Comparison of ENCODE assay signal across 9 cellular contexts in the genomic region with DNA sequence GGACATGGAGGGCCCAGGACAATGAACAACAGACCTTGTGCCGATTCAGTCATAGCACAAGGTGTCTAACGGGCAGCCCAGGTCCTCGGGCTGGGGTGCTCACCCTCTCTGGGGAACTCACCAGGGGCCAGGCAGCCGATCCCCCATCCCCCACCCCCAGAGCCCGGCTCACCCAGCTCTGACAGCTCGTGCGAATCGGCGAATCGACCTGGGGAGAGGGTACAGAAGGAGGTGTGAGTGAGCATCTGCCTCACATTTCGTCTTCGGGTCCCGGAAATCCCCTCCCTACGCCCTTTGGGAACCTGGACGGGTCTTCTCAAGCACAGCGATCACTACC. TPM values are rescaled to one million over a fixed set of nuclear protein-coding genes. Genes with fewer than 3 reads are reported as not detected.
DNase-seq lines count a peak whose midpoint lies in the region; ATAC-seq, FAIRE-seq and TF ChIP-seq lines count a peak whose summit lies in the region.
"Had no signal": no experiment of that assay in that cellular context is flagged by ENCODE, and none has a peak within 500 bp of the region (broad histone marks: within the 10 kb centered on the region; RNA-seq: fewer than 3 reads in every experiment).

No MANE protein-coding gene starts in this region.

- no peaks in the 10 kb centered on the region for H3K27me3 ChIP-seq in CD8-positive, alpha-beta memory T cell (ENCODE audit: insufficient read depth, low read length, poor library complexity, severe bottlenecking)
- H3K27me3 ChIP-seq in mammary epithelial cell (ENCODE audit: insufficient read depth, low read length) (no peaks in the 10 kb centered on the region), mucosa of rectum (ENCODE audit: control insufficient read depth in 2 of 2, insufficient read depth in 2 of 2, low read length in 2 of 2) (no peaks in the 10 kb centered on the region)

- CTCF ChIA-PET in CD8-positive, alpha-beta memory T cell (lab: Charles Lee) = interaction anchor here (1.6 to 1.8 kb wide), 3 partner anchors 9 to 73 kb away, joined by 5 to 7 read pairs (median 7); no protein-coding TSS in a partner anchor
- CTCF ChIA-PET in mammary epithelial cell (lab: Charles Lee; ENCODE audit: low non-redundant PET) = no interaction called here

- WGBS in mammary epithelial cell (ENCODE audit: low coverage, missing lambda C conversion rate) = 12% methylated on average over 7 of the region's 16 CpGs

- peaks cover 29% of the 10 kb centered on the region for H3K79me2 ChIP-seq in mammary epithelial cell (ENCODE audit: insufficient read depth, low read length)

- peak overlapping the region; percentile 58 for H3K9ac ChIP-seq in mammary epithelial cell (ENCODE audit: insufficient read depth, low read length)
- peak overlapping the region; percentile 91 to 97 for H3K9ac ChIP-seq in mucosa of rectum (ENCODE audit: low read depth in 1 of 2, low read length in 2 of 2)

- H3K27me3 Mint-ChIP-seq in CD8-positive, alpha-beta memory T cell = peaks cover 0 to 4% of the 10 kb centered on the region in 2 donors

- in situ Hi-C loops in mammary epithelial cell (cut with MboI; ENCODE audit: low sequenced_read_pairs in 2 of 2) = no loop called here

- intact Hi-C loops in mammary epithelial cell (cut with micrococcal nuclease) = no loop called here
- intact Hi-C loops in posterior vena cava (cut with DNase I) = no loop called here

- H3K36me3 ChIP-seq in CD8-positive, alpha-beta memory T cell (ENCODE audit: insufficient read depth, low read length) = peaks cover 28% of the 10 kb centered on the region
- H3K36me3 ChIP-seq in mammary epithelial cell (ENCODE audit: insufficient read depth, low read length) (peaks cover 14% of the 10 kb centered on the region), mucosa of rectum (ENCODE audit: control insufficient read depth in 2 of 2, insufficient read depth in 2 of 2, low read length in 2 of 2) (peaks cover 24 to 25% of the 10 kb centered on the region in 2 donors)

- no peak for TF ChIP-seq CTCF in mammary epithelial cell (conservative IDR thresholded peaks at IDR 0.05 in 1 of 2, IDR thresholded peaks at IDR 0.05 in 1 of 2; ENCODE audit: extremely low read depth in 1 of 2, insufficient read depth in 1 of 2, low read depth in 1 of 2, low read length in 2 of 2)

- no peak for FAIRE-seq in RCC 7860 (lab: Jason Lieb, UNC)

- H3K9me3 ChIP-seq in CD8-positive, alpha-beta memory T cell (ENCODE audit: low read length) = no peaks in the 10 kb centered on the region
- H3K9me3 ChIP-seq in mammary epithelial cell (replicated peaks; ENCODE audit: insufficient read depth, low read length) (no peaks in the 10 kb centered on the region), mucosa of rectum (ENCODE audit: control insufficient read depth in 2 of 2, low read length in 2 of 2) (no peaks in the 10 kb centered on the region)

- H3K4me3 ChIP-seq in CD8-positive, alpha-beta memory T cell (ENCODE audit: low read length) = peak overlapping the region; percentile 97
- H3K4me3 ChIP-seq in mammary epithelial cell (replicated peaks in 1 of 3; ENCODE audit: insufficient read depth in 1 of 3, low read depth in 2 of 3, low read length in 3 of 3) = peak overlapping the region; percentile 66 to 92 (median 84)
- peak overlapping the region; percentile 98 for H3K4me3 ChIP-seq in mucosa of rectum (ENCODE audit: low read length in 2 of 2)

- peak overlapping the region; percentile 90 for H3K27ac ChIP-seq in CD8-positive, alpha-beta memory T cell (ENCODE audit: low read depth, low read length)
- H3K27ac ChIP-seq in mammary epithelial cell (ENCODE audit: insufficient read depth, low read depth, low read length) (peak overlapping the region; percentile 56), mucosa of rectum (ENCODE audit: low read depth in 2 of 2, low read length in 2 of 2) (peak overlapping the region; percentile 93 to 95)

- POLR2A ChIA-PET in CD8-positive, alpha-beta memory T cell (lab: Charles Lee) = interaction anchor here (1.3 to 2.2 kb wide), 2 partner anchors 13 to 70 kb away, joined by 8 to 13 read pairs; partner anchors contain the start of gene CRY2

- dilution Hi-C loops in mammary epithelial cell (cut with HindIII; ENCODE audit: low sequenced_read_pairs) = no loop called here

- H3K4me3 Mint-ChIP-seq in CD8-positive, alpha-beta memory T cell = peak overlapping the region; percentile 92 to 98 (median 96)

- peak overlapping the region; percentile 76 for H3K4me2 ChIP-seq in mammary epithelial cell (ENCODE audit: insufficient read depth, low read depth, low read length)

- no peaks in the 10 kb centered on the region for H3K9me3 Mint-ChIP-seq in CD8-positive, alpha-beta memory T cell

- no peaks in the 10 kb centered on the region for H4K20me1 ChIP-seq in mammary epithelial cell (ENCODE audit: insufficient read depth, low read length)

- peaks cover 46 to 72% (median 55%) of the 10 kb centered on the region in 3 donors for H3K4me1 Mint-ChIP-seq in CD8-positive, alpha-beta memory T cell

- DNase-seq in CD8-positive, alpha-beta memory T cell = no peak
- DNase-seq in mammary epithelial cell = no peak
- DNase-seq in NK-92 (lab: John Stamatoyannopoulos, UW; ENCODE audit: unreplicated experiment) = no peak
- DNase-seq in RCC 7860 (ENCODE audit: low spot score) = no peak
- no peak for DNase-seq in SHP77 treated with DMSO at 0.1 percent for 48 hours (lab: John Stamatoyannopoulos, UW)
- no peak for DNase-seq in posterior vena cava (ENCODE audit: low spot score)

- H3K27ac Mint-ChIP-seq in CD8-positive, alpha-beta memory T cell = peak overlapping the region; percentile 88 to 99 (median 98)

- peak overlapping the region; percentile 96 for H2AFZ ChIP-seq in mammary epithelial cell (ENCODE audit: low read depth, low read length)

- peak; percentile 2 for ATAC-seq in HG03342 (IDR thresholded peaks at IDR 0.05; ENCODE audit: unreplicated experiment)

- peaks cover 0 to 50% (median 0%) of the 10 kb centered on the region in 3 donors for H3K36me3 Mint-ChIP-seq in CD8-positive, alpha-beta memory T cell

- BruUV-seq in mammary epithelial cell (replicated peaks; lab: Mats Ljungman, UMichigan) = TSS peak; percentile 42

- H3K4me1 ChIP-seq in CD8-positive, alpha-beta memory T cell (ENCODE audit: insufficient read depth, low read length) = peaks cover 29% of the 10 kb centered on the region
- H3K4me1 ChIP-seq in mammary epithelial cell (ENCODE audit: insufficient read depth, low read length) = peaks cover 11% of the 10 kb centered on the region
- peaks cover 14 to 24% of the 10 kb centered on the region in 2 donors for H3K4me1 ChIP-seq in mucosa of rectum (ENCODE audit: control insufficient read depth in 2 of 2, insufficient read depth in 2 of 2, low read length in 2 of 2)

RNA-seq across cellular contexts. Expression of gene PEX16, which starts 0.4 kb away (rescaled TPM):
- 10 to 100 TPM; 35.1 to 43.2 TPM for total RNA-seq in CD8-positive, alpha-beta memory T cell
- polyA plus RNA-seq in CD8-positive, alpha-beta memory T cell = 63.4 TPM
- total RNA-seq in mammary epithelial cell (10 to 100 TPM; 28.5 to 30.9 TPM), posterior vena cava (10 to 100 TPM; 13.3 to 18.8 TPM)
- polyA plus RNA-seq in mammary epithelial cell = 19.6 TPM
- polyA minus RNA-seq in mammary epithelial cell = 18.1 TPM

RNA-seq across cellular contexts. Expression of gene LARGE2, which starts 5.2 kb away (rescaled TPM):
- 1 to 10 TPM; 2.6 to 3.2 TPM for total RNA-seq in CD8-positive, alpha-beta memory T cell
- 14.4 TPM for polyA plus RNA-seq in CD8-positive, alpha-beta memory T cell
- total RNA-seq in mammary epithelial cell (10 to 100 TPM; 16.2 to 42.3 TPM), posterior vena cava (not detected)
- 16.4 TPM for polyA plus RNA-seq in mammary epithelial cell
- 16.9 TPM for polyA minus RNA-seq in mammary epithelial cell
- total RNA-seq: HT1080 had no signal

RNA-seq across cellular contexts. Expression of gene FREY1, which starts 10.2 kb away (rescaled TPM):
- total RNA-seq in CD8-positive, alpha-beta memory T cell = 1 to 10 TPM; 1.1 to 2.0 TPM
- 0.43 TPM for polyA plus RNA-seq in CD8-positive, alpha-beta memory T cell
- total RNA-seq in mammary epithelial cell = 1 to 10 TPM; 2.1 to 2.7 TPM
- polyA plus RNA-seq in mammary epithelial cell = 0.24 TPM
- not detected for polyA minus RNA-seq in mammary epithelial cell
- under 1 TPM in 1 of 2 donors, not detected in 1; 0.57 TPM for total RNA-seq in posterior vena cava

RNA-seq across cellular contexts. Expression of gene MAPK8IP1, which starts 31.8 kb away (rescaled TPM):
- total RNA-seq in CD8-positive, alpha-beta memory T cell = 1 to 10 TPM in 1 of 2 experiments, under 1 TPM in 1; 0.98 to 1.1 TPM
- 0.23 TPM for polyA plus RNA-seq in CD8-positive, alpha-beta memory T cell
- total RNA-seq in mammary epithelial cell (10 to 100 TPM in 1 of 2 donors, 1 to 10 TPM in 1; 6.7 to 11.0 TPM), posterior vena cava (10 to 100 TPM in 1 of 2 donors, 1 to 10 TPM in 1; 8.5 to 10.9 TPM)
- polyA plus RNA-seq in mammary epithelial cell = 3.2 TPM
- polyA minus RNA-seq in mammary epithelial cell = 6.0 TPM

Comparison
In these comparisons a context has a peak if more than half of its experiments do, and no peak if none do; other contexts are left out.
1. RNA of gene LARGE2, which starts 5.2 kb away (total RNA-seq): 16.2 to 42.3 TPM in mammary epithelial cell; 2.6 to 3.2 TPM in CD8-positive, alpha-beta memory T cell and not detected in posterior vena cava; every median in the first group is over 4 times any median in the second.
2. Peak in every context shown above with its lines, with median percentiles within 50 percentile points of each other: H3K27ac ChIP-seq and H3K4me3 ChIP-seq.